18 cellular contexts compared by ENCODE assay signal in genomic region chr2:1543776-1544477, GRCh38.
"Had no signal": no experiment of that assay in that cellular context is flagged by ENCODE, and none has a peak within 500 bp of the region (broad histone marks: within the 10 kb centered on the region; RNA-seq: fewer than 3 reads in every experiment).

No MANE protein-coding gene starts in this region.

- H3K4me3 ChIP-seq: esophagus muscularis mucosa, gastroesophageal sphincter, lung, tibial artery had no signal

- H3K36me3 Mint-ChIP-seq: immature natural killer cell; naive thymus-derived CD4-positive, alpha-beta T cell; stimulated activated effector memory CD8-positive, alpha-beta T cell treated with anti-CD3 and anti-CD28 coated beads, Interleukin-12 subunit alpha, Interleukin-12 subunit beta, amount 100 ng/mL, for 72 hours had no signal

- H3K9me3 Mint-ChIP-seq: central memory CD8-positive, alpha-beta T cell; immature natural killer cell; naive thymus-derived CD4-positive, alpha-beta T cell; nephron progenitor cell; stimulated activated effector memory CD8-positive, alpha-beta T cell treated with anti-CD3 and anti-CD28 coated beads, Interleukin-12 subunit alpha, Interleukin-12 subunit beta, amount 100 ng/mL, for 72 hours; stimulated activated naive CD8-positive, alpha-beta T cell treated with anti-CD3 and anti-CD28 coated beads, Interleukin-15, Interleukin-2, amounts not matched to agents 100 ng/mL and 50 ng/mL, for 24 hours had no signal

- H3K27me3 Mint-ChIP-seq: naive thymus-derived CD4-positive, alpha-beta T cell had no signal

- H3K27me3 ChIP-seq: neutrophil had no signal

- H3K4me3 Mint-ChIP-seq: central memory CD8-positive, alpha-beta T cell; immature natural killer cell; naive thymus-derived CD4-positive, alpha-beta T cell; nephron progenitor cell; stimulated activated effector memory CD8-positive, alpha-beta T cell treated with anti-CD3 and anti-CD28 coated beads, Interleukin-12 subunit alpha, Interleukin-12 subunit beta, amount 100 ng/mL, for 72 hours; stimulated activated naive CD8-positive, alpha-beta T cell treated with anti-CD3 and anti-CD28 coated beads, Interleukin-15, Interleukin-2, amounts not matched to agents 100 ng/mL and 50 ng/mL, for 24 hours had no signal

- H3K4me1 Mint-ChIP-seq: central memory CD8-positive, alpha-beta T cell; stimulated activated effector memory CD8-positive, alpha-beta T cell treated with anti-CD3 and anti-CD28 coated beads, Interleukin-12 subunit alpha, Interleukin-12 subunit beta, amount 100 ng/mL, for 72 hours had no signal

- H3K27ac Mint-ChIP-seq: immature natural killer cell; stimulated activated effector memory CD8-positive, alpha-beta T cell treated with anti-CD3 and anti-CD28 coated beads, Interleukin-12 subunit alpha, Interleukin-12 subunit beta, amount 100 ng/mL, for 72 hours; stimulated activated naive CD8-positive, alpha-beta T cell treated with anti-CD3 and anti-CD28 coated beads, Interleukin-15, Interleukin-2, amounts not matched to agents 100 ng/mL and 50 ng/mL, for 24 hours had no signal

- H3K36me3 ChIP-seq: esophagus muscularis mucosa, gastroesophageal sphincter, neutrophil, tibial artery had no signal

- ATAC-seq: gastroesophageal sphincter; left ventricle myocardium superior; naive thymus-derived CD4-positive, alpha-beta T cell; sciatic nerve; stimulated activated effector memory CD8-positive, alpha-beta T cell treated with anti-CD3 and anti-CD28 coated beads, Interleukin-12 subunit alpha, Interleukin-12 subunit beta, amount 100 ng/mL, for 72 hours had no signal

- H3K27ac ChIP-seq: epithelial cell of prostate, esophagus muscularis mucosa, gastroesophageal sphincter, neutrophil, tibial artery had no signal

- H3K9me3 ChIP-seq: esophagus muscularis mucosa, gastroesophageal sphincter, neutrophil, tibial artery had no signal

- DNase-seq: effector memory CD4-positive, alpha-beta T cell; immature natural killer cell; left cardiac atrium; left ventricle myocardium superior; naive thymus-derived CD4-positive, alpha-beta T cell; nephron progenitor cell; stimulated activated CD4-positive, alpha-beta T cell treated with anti-CD3 and anti-CD28 coated beads, Interleukin-2, amount 100 ng/mL, for 48 hours; stimulated activated CD8-positive, alpha-beta memory T cell treated with anti-CD3 and anti-CD28 coated beads, Interleukin-4, amount 100 ng/mL, for 48 hours; tibial artery had no signal
